Comparison of ENCODE assay signal across 1 cellular context in genomic region chr1:17591814-17592430, GRCh38.
TF ChIP-seq lines count a peak whose summit lies in the region.

No MANE protein-coding gene starts in this region.

TF ChIP-seq in HepG2, 621 proteins besides CTCF, POLR2A, EP300 and RAD21 (continued from another document and continues in another):
- TF ChIP-seq MYPOP (CRISPR knock-in tag; IDR thresholded peaks at IDR 0.05) (peak; percentile 87; the same call in 1 of the 2 replicates), PCBP1 (IDR thresholded peaks at IDR 0.05; ENCODE audit: borderline replicate concordance, low read depth, low read length) (no peak), ZNF205 (CRISPR knock-in tag; IDR thresholded peaks at IDR 0.05) (peak; percentile 99), ZNF713 (CRISPR knock-in tag; IDR thresholded peaks at IDR 0.05) (no peak), KLF12 (CRISPR knock-in tag; IDR thresholded peaks at IDR 0.05; ENCODE audit: borderline replicate concordance) (0 out of 2 replicates have a peak, but pooled peaks have one; percentile 82), ZNF775 (CRISPR knock-in tag; IDR thresholded peaks at IDR 0.05; ENCODE audit: borderline replicate concordance) (no peak), JARID2 (CRISPR knock-in tag; IDR thresholded peaks at IDR 0.05; ENCODE audit: insufficient replicate concordance) (peak; percentile 30), FOSL1 (CRISPR knock-in tag; IDR thresholded peaks at IDR 0.05; ENCODE audit: borderline replicate concordance) (no peak), SNAPC4 (CRISPR knock-in tag; IDR thresholded peaks at IDR 0.05) (peak; percentile 89), ZSCAN30 (CRISPR knock-in tag; IDR thresholded peaks at IDR 0.05) (peak; percentile 99), ZNF543 (CRISPR knock-in tag; IDR thresholded peaks at IDR 0.05) (peak; percentile 70; the same call in 1 of the 2 replicates), ZNF710 (CRISPR knock-in tag; IDR thresholded peaks at IDR 0.05; ENCODE audit: borderline replicate concordance) (peak; percentile 78; the same call in 1 of the 2 replicates), ZNF432 (CRISPR knock-in tag; IDR thresholded peaks at IDR 0.05; ENCODE audit: borderline replicate concordance) (no peak), ZFY (CRISPR knock-in tag; IDR thresholded peaks at IDR 0.05) (peak; percentile 98), MZF1 (CRISPR knock-in tag; IDR thresholded peaks at IDR 0.05; ENCODE audit: borderline replicate concordance) (no peak), ZNF558 (CRISPR knock-in tag; IDR thresholded peaks at IDR 0.05; ENCODE audit: borderline replicate concordance) (peak; percentile 93; the same call in 1 of the 2 replicates), ZNF772 (CRISPR knock-in tag; IDR thresholded peaks at IDR 0.05) (peak; percentile 96), HMG20A (CRISPR knock-in tag; IDR thresholded peaks at IDR 0.05; ENCODE audit: borderline replicate concordance) (peak; percentile 86), CBFB (CRISPR knock-in tag; IDR thresholded peaks at IDR 0.05) (peak; percentile 74), ZNF451 (CRISPR knock-in tag; IDR thresholded peaks at IDR 0.05) (peak; percentile 91), LCORL (IDR thresholded peaks at IDR 0.05) (no peak; the same call in 1 of the 2 replicates), LCORL (CRISPR knock-in tag; IDR thresholded peaks at IDR 0.05) (peak; percentile 99), HCFC1 (IDR thresholded peaks at IDR 0.05; ENCODE audit: low read depth, low read length) (no peak), CSRNP1 (CRISPR knock-in tag; IDR thresholded peaks at IDR 0.05) (peak; percentile 86; the same call in 1 of the 2 replicates), MAFK (conservative IDR thresholded peaks at IDR 0.05 in 1 of 2, IDR thresholded peaks at IDR 0.05 in 1 of 2; ENCODE audit: low read length in 2 of 2) (peak; percentile 62 to 77), ZFP36L2 (CRISPR knock-in tag; IDR thresholded peaks at IDR 0.05) (no peak; the same call in 1 of the 2 replicates), HOXA7 (CRISPR knock-in tag; IDR thresholded peaks at IDR 0.05) (no peak), ZZZ3 (CRISPR knock-in tag; IDR thresholded peaks at IDR 0.05; ENCODE audit: borderline replicate concordance) (peak; percentile 79; the same call in 1 of the 2 replicates), DNMT1 (CRISPR knock-in tag; IDR thresholded peaks at IDR 0.05) (no peak), STAG1 (CRISPR knock-in tag; IDR thresholded peaks at IDR 0.05) (peak; percentile 60), PATZ1 (CRISPR knock-in tag; IDR thresholded peaks at IDR 0.05) (peak; percentile 94), EED (CRISPR knock-in tag; IDR thresholded peaks at IDR 0.05) (no peak; the same call in 1 of the 2 replicates), HNF1B (CRISPR knock-in tag; IDR thresholded peaks at IDR 0.05) (peak; percentile 91), XBP1 (CRISPR knock-in tag; IDR thresholded peaks at IDR 0.05) (peak; percentile 92; the same call in 1 of the 2 replicates), ZNF260 (CRISPR knock-in tag; IDR thresholded peaks at IDR 0.05; ENCODE audit: borderline replicate concordance, low read depth) (no peak), ZBTB40 (IDR thresholded peaks at IDR 0.05) (no peak), ZBTB40 (CRISPR knock-in tag; IDR thresholded peaks at IDR 0.05) (peak; percentile 92), REPIN1 (CRISPR knock-in tag; IDR thresholded peaks at IDR 0.05; ENCODE audit: borderline replicate concordance, low read depth) (peak; percentile 92)
